ENCODE assay signal across 14 cellular contexts in the genomic region with DNA sequence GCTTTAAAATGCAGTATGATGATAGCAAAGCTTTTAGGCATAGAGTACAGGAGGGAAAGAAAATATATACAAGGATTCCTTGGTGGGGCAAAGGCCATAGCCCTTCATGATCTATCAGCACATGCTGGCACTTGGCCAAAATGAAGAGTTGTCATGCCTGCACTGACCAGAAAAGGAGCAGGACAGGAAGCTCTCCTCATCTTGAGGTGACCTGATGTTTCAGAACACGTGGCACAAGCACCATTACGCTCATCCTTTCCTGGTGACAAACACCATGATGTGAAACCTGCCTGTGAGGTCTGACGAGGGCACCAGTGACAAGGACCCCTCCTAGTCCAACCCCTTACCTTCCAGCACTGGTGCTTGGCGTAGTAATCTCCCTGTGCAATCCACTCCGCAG.
DNase-seq lines count a peak whose midpoint lies in the region; ATAC-seq and TF ChIP-seq lines count a peak whose summit lies in the region.
"Had no signal": no experiment of that assay in that cellular context is flagged by ENCODE, and none has a peak within 500 bp of the region (broad histone marks: within the 10 kb centered on the region; RNA-seq: fewer than 3 reads in every experiment).

No MANE protein-coding gene starts in this region.

- CTCF ChIA-PET in activated CD4-positive, alpha-beta memory T cell treated with anti-CD3 and anti-CD28 coated beads for 36 hours (lab: Charles Lee), result interaction anchor here (0.6 to 3.2 kb wide), 4 partner anchors 25 to 124 kb away, joined by 3 to 8 read pairs (median 6); no protein-coding TSS in a partner anchor
- CTCF ChIA-PET in activated CD4-positive, alpha-beta memory T cell treated with anti-CD3 and anti-CD28 coated beads, Interleukin-2, amount 10 ng/mL, durations not matched to agents 7 days and 5 days (lab: Charles Lee), result interaction anchor here (1.6 kb wide), 1 partner anchor 27 kb away, joined by 4 read pairs; no protein-coding TSS in a partner anchor
- CTCF ChIA-PET in activated CD8-positive, alpha-beta T cell treated with anti-CD3 and anti-CD28 coated beads for 36 hours (lab: Charles Lee), result interaction anchor here (1.0 to 1.7 kb wide), 2 partner anchors 117 kb away, joined by 3 to 6 read pairs; no protein-coding TSS in a partner anchor

- peaks cover 5% of the 10 kb centered on the region for H3K9me3 Mint-ChIP-seq in activated CD4-positive, alpha-beta memory T cell treated with anti-CD3 and anti-CD28 coated beads for 36 hours
- peaks cover 4% of the 10 kb centered on the region for H3K9me3 Mint-ChIP-seq in activated CD4-positive, alpha-beta memory T cell treated with anti-CD3 and anti-CD28 coated beads, Interleukin-2, amount 10 ng/mL, durations not matched to agents 7 days and 5 days
- peaks cover 6% of the 10 kb centered on the region for H3K9me3 Mint-ChIP-seq in activated CD8-positive, alpha-beta T cell treated with anti-CD3 and anti-CD28 coated beads for 36 hours
- no peaks in the 10 kb centered on the region for H3K9me3 Mint-ChIP-seq in stimulated activated effector memory CD8-positive, alpha-beta T cell treated with anti-CD3 and anti-CD28 coated beads, Interleukin-12 subunit alpha, Interleukin-12 subunit beta, amount 100 ng/mL, for 72 hours

- H3K36me3 Mint-ChIP-seq in activated CD4-positive, alpha-beta memory T cell treated with anti-CD3 and anti-CD28 coated beads for 36 hours, result peaks cover 33% of the 10 kb centered on the region
- H3K36me3 Mint-ChIP-seq in activated CD4-positive, alpha-beta memory T cell treated with anti-CD3 and anti-CD28 coated beads, Interleukin-2, amount 10 ng/mL, durations not matched to agents 7 days and 5 days (ENCODE audit: low read depth), result peaks cover 84% of the 10 kb centered on the region
- peaks cover 52% of the 10 kb centered on the region for H3K36me3 Mint-ChIP-seq in activated CD8-positive, alpha-beta T cell treated with anti-CD3 and anti-CD28 coated beads for 36 hours (ENCODE audit: low read depth)
- H3K36me3 Mint-ChIP-seq in stimulated activated effector memory CD8-positive, alpha-beta T cell treated with anti-CD3 and anti-CD28 coated beads, Interleukin-12 subunit alpha, Interleukin-12 subunit beta, amount 100 ng/mL, for 72 hours, result peaks cover 57% of the 10 kb centered on the region

- H3K27ac Mint-ChIP-seq in activated CD4-positive, alpha-beta memory T cell treated with anti-CD3 and anti-CD28 coated beads for 36 hours, result no peak overlapping the region
- H3K27ac Mint-ChIP-seq in activated CD4-positive, alpha-beta memory T cell treated with anti-CD3 and anti-CD28 coated beads, Interleukin-2, amount 10 ng/mL, durations not matched to agents 7 days and 5 days, result no peak overlapping the region
- no peak overlapping the region for H3K27ac Mint-ChIP-seq in activated CD8-positive, alpha-beta T cell treated with anti-CD3 and anti-CD28 coated beads for 36 hours
- peak overlapping the region; percentile 65 for H3K27ac Mint-ChIP-seq in stimulated activated effector memory CD8-positive, alpha-beta T cell treated with anti-CD3 and anti-CD28 coated beads, Interleukin-12 subunit alpha, Interleukin-12 subunit beta, amount 100 ng/mL, for 72 hours

- DNase-seq in activated CD4-positive, alpha-beta memory T cell treated with anti-CD3 and anti-CD28 coated beads for 36 hours, result peak; percentile 33
- DNase-seq in activated CD4-positive, alpha-beta memory T cell treated with anti-CD3 and anti-CD28 coated beads, Interleukin-2, amount 10 ng/mL, durations not matched to agents 7 days and 5 days, result no peak
- DNase-seq in activated CD8-positive, alpha-beta T cell treated with anti-CD3 and anti-CD28 coated beads for 36 hours, result peak; percentile 15
- DNase-seq in erythroblast (lab: John Stamatoyannopoulos, UW), result peak; percentile 15 to 35
- DNase-seq in stimulated activated effector memory CD8-positive, alpha-beta T cell treated with anti-CD3 and anti-CD28 coated beads, Interleukin-12 subunit alpha, Interleukin-12 subunit beta, amount 100 ng/mL, for 72 hours (ENCODE audit: low spot score in 2 of 2), result peak in 1 of 2 donors; percentile 51
- no peak for DNase-seq in GDM1 (lab: John Stamatoyannopoulos, UW)
- DNase-seq in stimulated activated CD4-positive, alpha-beta T cell treated with anti-CD3 and anti-CD28 coated beads, Interleukin-4, amount 100 ng/mL, for 4 hours, result no peak
- DNase-seq: DMS79, HCEC 1CT, NCI-H1417 treated with DMSO at 0.1 percent for 48 hours, NCI-H187 treated with DMSO at 0.1 percent for 48 hours, NCI-H526 had no signal

- peaks cover 25% of the 10 kb centered on the region for H3K4me1 Mint-ChIP-seq in activated CD4-positive, alpha-beta memory T cell treated with anti-CD3 and anti-CD28 coated beads for 36 hours (ENCODE audit: low read depth)
- H3K4me1 Mint-ChIP-seq in activated CD4-positive, alpha-beta memory T cell treated with anti-CD3 and anti-CD28 coated beads, Interleukin-2, amount 10 ng/mL, durations not matched to agents 7 days and 5 days, result peaks cover 27% of the 10 kb centered on the region
- peaks cover 28% of the 10 kb centered on the region for H3K4me1 Mint-ChIP-seq in activated CD8-positive, alpha-beta T cell treated with anti-CD3 and anti-CD28 coated beads for 36 hours (ENCODE audit: low read depth)
- peaks cover 32% of the 10 kb centered on the region for H3K4me1 Mint-ChIP-seq in stimulated activated effector memory CD8-positive, alpha-beta T cell treated with anti-CD3 and anti-CD28 coated beads, Interleukin-12 subunit alpha, Interleukin-12 subunit beta, amount 100 ng/mL, for 72 hours

- intact Hi-C loops in activated CD4-positive, alpha-beta memory T cell treated with anti-CD3 and anti-CD28 coated beads for 36 hours (cut with micrococcal nuclease), result loop anchor here (2.0 to 10.0 kb wide), 5 partner anchors 27 to 877 kb away; no protein-coding TSS in a partner anchor
- intact Hi-C loops in activated CD8-positive, alpha-beta T cell treated with anti-CD3 and anti-CD28 coated beads for 36 hours (cut with micrococcal nuclease), result no loop called here

- no peak overlapping the region for H3K4me3 Mint-ChIP-seq in activated CD4-positive, alpha-beta memory T cell treated with anti-CD3 and anti-CD28 coated beads for 36 hours
- no peak overlapping the region for H3K4me3 Mint-ChIP-seq in activated CD4-positive, alpha-beta memory T cell treated with anti-CD3 and anti-CD28 coated beads, Interleukin-2, amount 10 ng/mL, durations not matched to agents 7 days and 5 days
- no peak overlapping the region for H3K4me3 Mint-ChIP-seq in activated CD8-positive, alpha-beta T cell treated with anti-CD3 and anti-CD28 coated beads for 36 hours
- H3K4me3 Mint-ChIP-seq in stimulated activated effector memory CD8-positive, alpha-beta T cell treated with anti-CD3 and anti-CD28 coated beads, Interleukin-12 subunit alpha, Interleukin-12 subunit beta, amount 100 ng/mL, for 72 hours, result peak overlapping the region; percentile 18

- TF ChIP-seq POLR2A in erythroblast (IDR thresholded peaks at IDR 0.05; ENCODE audit: low read length), result no peak

- POLR2A ChIA-PET in activated CD4-positive, alpha-beta memory T cell treated with anti-CD3 and anti-CD28 coated beads for 36 hours (lab: Charles Lee), result no interaction called here
- POLR2A ChIA-PET in activated CD4-positive, alpha-beta memory T cell treated with anti-CD3 and anti-CD28 coated beads, Interleukin-2, amount 10 ng/mL, durations not matched to agents 7 days and 5 days (lab: Charles Lee), result no interaction called here
- POLR2A ChIA-PET in activated CD8-positive, alpha-beta T cell treated with anti-CD3 and anti-CD28 coated beads for 36 hours (lab: Charles Lee), result interaction anchor here (0.8 kb wide), 1 partner anchor 100 kb away, joined by 4 read pairs; no protein-coding TSS in a partner anchor

- ATAC-seq in activated CD8-positive, alpha-beta T cell treated with anti-CD3 and anti-CD28 coated beads for 36 hours, result peak; percentile 10
- peak; percentile 70 for ATAC-seq in stimulated activated effector memory CD8-positive, alpha-beta T cell treated with anti-CD3 and anti-CD28 coated beads, Interleukin-12 subunit alpha, Interleukin-12 subunit beta, amount 100 ng/mL, for 72 hours
- no peak for ATAC-seq in GM19035 (IDR thresholded peaks at IDR 0.05; ENCODE audit: unreplicated experiment)
- ATAC-seq: A549 had no signal

- TF ChIP-seq CTCF in activated CD8-positive, alpha-beta T cell treated with anti-CD3 and anti-CD28 coated beads for 36 hours (IDR thresholded peaks at IDR 0.05), result no peak

- no peaks in the 10 kb centered on the region for H3K27me3 Mint-ChIP-seq in activated CD4-positive, alpha-beta memory T cell treated with anti-CD3 and anti-CD28 coated beads for 36 hours
- H3K27me3 Mint-ChIP-seq in activated CD4-positive, alpha-beta memory T cell treated with anti-CD3 and anti-CD28 coated beads, Interleukin-2, amount 10 ng/mL, durations not matched to agents 7 days and 5 days, result no peaks in the 10 kb centered on the region
- no peaks in the 10 kb centered on the region for H3K27me3 Mint-ChIP-seq in activated CD8-positive, alpha-beta T cell treated with anti-CD3 and anti-CD28 coated beads for 36 hours

Comparison
In these comparisons a context has a peak if more than half of its experiments do, and no peak if none do; other contexts are left out.
1. DNase-seq: peak in activated CD4-positive, alpha-beta memory T cell treated with anti-CD3 and anti-CD28 coated beads for 36 hours (single experiment), activated CD8-positive, alpha-beta T cell treated with anti-CD3 and anti-CD28 coated beads for 36 hours (single experiment) and erythroblast (2 of 2); none in activated CD4-positive, alpha-beta memory T cell treated with anti-CD3 and anti-CD28 coated beads, Interleukin-2, amount 10 ng/mL, durations not matched to agents 7 days and 5 days (single experiment), GDM1 (single experiment) and stimulated activated CD4-positive, alpha-beta T cell treated with anti-CD3 and anti-CD28 coated beads, Interleukin-4, amount 100 ng/mL, for 4 hours (0 of 2).